Comparison of ENCODE assay signal across 1 cellular context in genomic region chr14:92106095-92106937, GRCh38.
A peak's percentile ranks its signal among the peaks of the same experiment; 100 is the strongest.
TF ChIP-seq lines count a peak whose summit lies in the region.

Gene ATXN3 (minus strand): TSS chr14:92106582. CDS start chr14:92106552, 30 bp downstream.

TF ChIP-seq in HepG2, 621 proteins besides CTCF, POLR2A, EP300 and RAD21 (continued from another document and continues in another):
- TF ChIP-seq ZNF777 (CRISPR knock-in tag; IDR thresholded peaks at IDR 0.05) (peak; percentile 43; the same call in 1 of the 2 replicates), ATF1 (CRISPR knock-in tag; IDR thresholded peaks at IDR 0.05) (no peak), CERS6 (CRISPR knock-in tag; IDR thresholded peaks at IDR 0.05) (no peak), ZNF329 (CRISPR knock-in tag; IDR thresholded peaks at IDR 0.05; ENCODE audit: low read depth) (no peak), ZNF503 (CRISPR knock-in tag; IDR thresholded peaks at IDR 0.05) (0 out of 2 replicates have a peak, but pooled peaks have one; percentile 27), RXRB (CRISPR knock-in tag; IDR thresholded peaks at IDR 0.05; ENCODE audit: borderline replicate concordance) (peak; percentile 86), GLMP (CRISPR knock-in tag; IDR thresholded peaks at IDR 0.05; ENCODE audit: borderline replicate concordance) (no peak), ZBTB25 (CRISPR knock-in tag; IDR thresholded peaks at IDR 0.05) (peak; percentile 51), IRF9 (CRISPR knock-in tag; IDR thresholded peaks at IDR 0.05; ENCODE audit: borderline replicate concordance) (0 out of 2 replicates have a peak, but pooled peaks have one; percentile 67), TFDP2 (CRISPR knock-in tag; IDR thresholded peaks at IDR 0.05) (0 out of 2 replicates have a peak, but pooled peaks have one; percentile 33), SP2 (CRISPR knock-in tag; IDR thresholded peaks at IDR 0.05) (peak; percentile 47), RAD51 (IDR thresholded peaks at IDR 0.05; ENCODE audit: borderline replicate concordance) (peak; percentile 94), ZFP37 (CRISPR knock-in tag; IDR thresholded peaks at IDR 0.05; ENCODE audit: borderline replicate concordance) (peak; percentile 20; the same call in 1 of the 2 replicates), PAXIP1 (CRISPR knock-in tag; conservative IDR thresholded peaks at IDR 0.05) (0 out of 2 replicates have a peak, but pooled peaks have one; percentile 9), ZNF691 (CRISPR knock-in tag; IDR thresholded peaks at IDR 0.05; ENCODE audit: borderline replicate concordance, low read depth) (peak; percentile 14; the same call in 1 of the 2 replicates), PRDM10 (CRISPR knock-in tag; IDR thresholded peaks at IDR 0.05; ENCODE audit: low read depth) (no peak), ASH2L (IDR thresholded peaks at IDR 0.05; ENCODE audit: insufficient read length, low read depth, low read length) (peak; percentile 60), MLXIP (CRISPR knock-in tag; IDR thresholded peaks at IDR 0.05; ENCODE audit: borderline replicate concordance) (no peak), SOX13 (IDR thresholded peaks at IDR 0.05) (no peak), SOX13 (CRISPR knock-in tag; conservative IDR thresholded peaks at IDR 0.05 in 1 of 2, IDR thresholded peaks at IDR 0.05 in 1 of 2) (no peak), TARDBP (CRISPR knock-in tag; IDR thresholded peaks at IDR 0.05) (peak; percentile 26; the same call in 1 of the 2 replicates), MNT (IDR thresholded peaks at IDR 0.05) (peak; percentile 37; the same call in 1 of the 2 replicates), SALL1 (CRISPR knock-in tag; IDR thresholded peaks at IDR 0.05) (peak; percentile 32; the same call in 1 of the 2 replicates), CREB1 (IDR thresholded peaks at IDR 0.05) (peak; percentile 24; the same call in 1 of the 2 replicates), CREB1 (CRISPR knock-in tag; IDR thresholded peaks at IDR 0.05) (peak; percentile 59; the same call in 1 of the 2 replicates), HMGXB4 (CRISPR knock-in tag; IDR thresholded peaks at IDR 0.05; ENCODE audit: borderline replicate concordance in 1 of 2, low read depth in 1 of 2) (peak; percentile 10 to 69; a peak in 2 of 4 replicates), SRF (IDR thresholded peaks at IDR 0.05; ENCODE audit: low read depth, low read length) (no peak), KAT8 (CRISPR knock-in tag; IDR thresholded peaks at IDR 0.05) (peak; percentile 84), KLF6 (CRISPR knock-in tag; IDR thresholded peaks at IDR 0.05) (peak; percentile 70; the same call in 1 of the 2 replicates)
